Comparison of ENCODE assay signal across 2 cellular contexts in the genomic region with DNA sequence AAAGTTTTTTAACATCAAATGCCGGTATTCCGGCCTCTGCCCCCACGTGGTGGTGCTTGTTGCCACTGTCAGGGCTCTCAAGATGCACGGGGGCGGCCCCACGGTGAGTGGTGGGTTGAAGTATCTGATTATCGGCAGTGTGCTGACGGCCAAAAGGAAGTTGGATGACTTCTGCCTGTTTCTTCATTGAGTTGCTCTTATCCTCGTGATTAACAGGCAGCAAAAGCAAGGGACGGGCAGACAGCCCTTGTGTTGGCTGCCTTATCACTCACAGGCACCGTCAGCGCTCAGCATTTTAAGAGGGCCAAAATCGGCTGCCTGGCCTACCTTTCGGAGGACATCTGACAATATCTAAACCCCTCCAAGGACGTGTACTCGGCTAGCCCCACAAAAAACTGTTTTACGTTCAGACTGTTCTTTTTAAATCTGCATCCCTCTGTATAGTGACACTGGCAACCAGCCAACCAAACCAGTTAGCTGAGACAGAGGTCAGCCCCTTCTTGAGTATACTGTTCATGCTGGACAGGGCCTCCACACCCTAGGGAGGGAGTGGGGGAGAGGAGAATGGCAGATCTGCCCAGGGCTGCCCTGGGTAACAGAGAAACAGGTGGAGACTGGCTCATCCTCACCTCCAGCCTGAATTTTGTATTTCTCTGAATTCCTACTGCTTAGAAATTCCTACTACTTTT.
TF ChIP-seq lines count a peak whose summit lies in the region.

No MANE protein-coding gene starts in this region.

TF ChIP-seq in HEK293, 187 proteins besides CTCF, POLR2A, EP300 and RAD21:
- TF ChIP-seq SP3 (tag by site-specific recombination; IDR thresholded peaks at IDR 0.05) = no peak
- TF ChIP-seq, protein P1, sequence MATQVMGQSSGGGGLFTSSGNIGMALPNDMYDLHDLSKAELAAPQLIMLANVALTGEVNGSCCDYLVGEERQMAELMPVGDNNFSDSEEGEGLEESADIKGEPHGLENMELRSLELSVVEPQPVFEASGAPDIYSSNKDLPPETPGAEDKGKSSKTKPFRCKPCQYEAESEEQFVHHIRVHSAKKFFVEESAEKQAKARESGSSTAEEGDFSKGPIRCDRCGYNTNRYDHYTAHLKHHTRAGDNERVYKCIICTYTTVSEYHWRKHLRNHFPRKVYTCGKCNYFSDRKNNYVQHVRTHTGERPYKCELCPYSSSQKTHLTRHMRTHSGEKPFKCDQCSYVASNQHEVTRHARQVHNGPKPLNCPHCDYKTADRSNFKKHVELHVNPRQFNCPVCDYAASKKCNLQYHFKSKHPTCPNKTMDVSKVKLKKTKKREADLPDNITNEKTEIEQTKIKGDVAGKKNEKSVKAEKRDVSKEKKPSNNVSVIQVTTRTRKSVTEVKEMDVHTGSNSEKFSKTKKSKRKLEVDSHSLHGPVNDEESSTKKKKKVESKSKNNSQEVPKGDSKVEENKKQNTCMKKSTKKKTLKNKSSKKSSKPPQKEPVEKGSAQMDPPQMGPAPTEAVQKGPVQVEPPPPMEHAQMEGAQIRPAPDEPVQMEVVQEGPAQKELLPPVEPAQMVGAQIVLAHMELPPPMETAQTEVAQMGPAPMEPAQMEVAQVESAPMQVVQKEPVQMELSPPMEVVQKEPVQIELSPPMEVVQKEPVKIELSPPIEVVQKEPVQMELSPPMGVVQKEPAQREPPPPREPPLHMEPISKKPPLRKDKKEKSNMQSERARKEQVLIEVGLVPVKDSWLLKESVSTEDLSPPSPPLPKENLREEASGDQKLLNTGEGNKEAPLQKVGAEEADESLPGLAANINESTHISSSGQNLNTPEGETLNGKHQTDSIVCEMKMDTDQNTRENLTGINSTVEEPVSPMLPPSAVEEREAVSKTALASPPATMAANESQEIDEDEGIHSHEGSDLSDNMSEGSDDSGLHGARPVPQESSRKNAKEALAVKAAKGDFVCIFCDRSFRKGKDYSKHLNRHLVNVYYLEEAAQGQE (tag by site-specific recombination; IDR thresholded peaks at IDR 0.05) = peak; percentile 48; the same call in 1 of the 2 replicates

TF ChIP-seq in K562, 482 proteins besides CTCF, POLR2A, EP300 and RAD21:
- TF ChIP-seq, protein P2, sequence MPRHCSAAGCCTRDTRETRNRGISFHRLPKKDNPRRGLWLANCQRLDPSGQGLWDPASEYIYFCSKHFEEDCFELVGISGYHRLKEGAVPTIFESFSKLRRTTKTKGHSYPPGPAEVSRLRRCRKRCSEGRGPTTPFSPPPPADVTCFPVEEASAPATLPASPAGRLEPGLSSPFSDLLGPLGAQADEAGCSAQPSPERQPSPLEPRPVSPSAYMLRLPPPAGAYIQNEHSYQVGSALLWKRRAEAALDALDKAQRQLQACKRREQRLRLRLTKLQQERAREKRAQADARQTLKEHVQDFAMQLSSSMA (CRISPR knock-in tag; IDR thresholded peaks at IDR 0.05) = no peak
- TF ChIP-seq NFIC (IDR thresholded peaks at IDR 0.05) (peak; percentile 69), DMBX1 (CRISPR knock-in tag; IDR thresholded peaks at IDR 0.05; ENCODE audit: borderline replicate concordance) (peak; percentile 22; the same call in 1 of the 2 replicates), ELK1 (CRISPR knock-in tag; IDR thresholded peaks at IDR 0.05) (no peak)
- TF ChIP-seq, protein P3, sequence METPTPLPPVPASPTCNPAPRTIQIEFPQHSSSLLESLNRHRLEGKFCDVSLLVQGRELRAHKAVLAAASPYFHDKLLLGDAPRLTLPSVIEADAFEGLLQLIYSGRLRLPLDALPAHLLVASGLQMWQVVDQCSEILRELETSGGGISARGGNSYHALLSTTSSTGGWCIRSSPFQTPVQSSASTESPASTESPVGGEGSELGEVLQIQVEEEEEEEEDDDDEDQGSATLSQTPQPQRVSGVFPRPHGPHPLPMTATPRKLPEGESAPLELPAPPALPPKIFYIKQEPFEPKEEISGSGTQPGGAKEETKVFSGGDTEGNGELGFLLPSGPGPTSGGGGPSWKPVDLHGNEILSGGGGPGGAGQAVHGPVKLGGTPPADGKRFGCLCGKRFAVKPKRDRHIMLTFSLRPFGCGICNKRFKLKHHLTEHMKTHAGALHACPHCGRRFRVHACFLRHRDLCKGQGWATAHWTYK (CRISPR knock-in tag; IDR thresholded peaks at IDR 0.05) = 0 out of 2 replicates have a peak, but pooled peaks have one; percentile 31
